Comparison of ENCODE assay signal across 1 cellular context in the genomic region with DNA sequence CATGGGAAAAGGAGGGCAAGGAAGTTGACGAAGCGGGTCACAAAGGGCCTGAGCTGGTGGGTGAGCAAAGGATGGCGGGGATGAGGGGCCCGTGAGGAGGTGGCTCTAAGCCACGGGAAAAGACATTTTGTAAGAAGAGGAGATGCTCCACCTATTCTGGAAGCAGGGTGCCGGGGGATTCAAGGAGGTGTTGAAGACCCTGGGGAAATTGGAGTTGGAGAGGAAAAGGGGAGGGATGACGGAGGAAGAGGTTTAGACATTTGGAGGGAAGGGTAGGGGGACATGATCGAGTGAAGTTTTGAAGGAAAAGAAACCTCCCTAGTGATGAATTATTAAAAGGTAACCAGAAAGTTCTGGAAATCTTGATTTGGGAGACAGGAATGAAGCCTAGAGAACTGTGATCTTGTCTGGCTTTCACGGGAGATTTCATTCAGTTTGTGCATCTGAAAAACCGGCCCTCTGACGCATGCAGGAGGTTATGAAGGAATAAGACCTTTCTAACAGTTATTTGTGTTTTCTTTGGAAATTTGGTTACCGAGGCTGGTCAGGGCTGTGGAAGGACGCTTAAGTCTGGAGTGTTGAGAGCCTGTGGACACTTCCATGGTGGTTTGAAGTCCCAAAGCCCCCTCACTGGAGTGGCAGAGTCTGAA.
TF ChIP-seq lines count a peak whose summit lies in the region.

No MANE protein-coding gene starts in this region.

TF ChIP-seq in HepG2, 621 proteins besides CTCF, POLR2A, EP300 and RAD21:
- 0 out of 2 replicates have a peak, but pooled peaks have one; percentile 5 for TF ChIP-seq KDM2A (CRISPR knock-in tag; IDR thresholded peaks at IDR 0.05; ENCODE audit: borderline replicate concordance, low read depth)
- TF ChIP-seq PCBP2 (optimal IDR thresholded peaks at IDR 0.05; ENCODE audit: low read depth, low read length, poor library complexity, severe bottlenecking) = peak; percentile 25
- TF ChIP-seq MATR3 (CRISPR knock-in tag; IDR thresholded peaks at IDR 0.05) = no peak
- TF ChIP-seq, protein P1, sequence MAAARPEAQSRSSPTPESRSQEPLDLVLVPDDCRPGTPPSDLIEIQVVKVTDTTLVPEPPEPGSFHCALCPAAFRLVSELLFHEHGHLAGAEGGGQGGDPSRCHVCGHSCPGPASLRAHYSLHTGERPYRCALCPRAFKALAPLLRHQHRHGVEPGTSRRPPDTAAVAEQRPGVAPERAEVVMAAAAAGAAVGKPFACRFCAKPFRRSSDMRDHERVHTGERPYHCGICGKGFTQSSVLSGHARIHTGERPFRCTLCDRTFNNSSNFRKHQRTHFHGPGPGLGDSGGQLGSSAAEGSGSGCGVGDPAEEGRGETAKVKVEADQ (CRISPR knock-in tag; IDR thresholded peaks at IDR 0.05; ENCODE audit: borderline replicate concordance) = 0 out of 2 replicates have a peak, but pooled peaks have one; percentile 2
- TF ChIP-seq ZNF747 (CRISPR knock-in tag; IDR thresholded peaks at IDR 0.05; ENCODE audit: borderline replicate concordance) = peak; percentile 11; the same call in 1 of the 2 replicates
- TF ChIP-seq GABPB1 (CRISPR knock-in tag; IDR thresholded peaks at IDR 0.05) = 0 out of 2 replicates have a peak, but pooled peaks have one; percentile 1
- TF ChIP-seq HMG20B (CRISPR knock-in tag; conservative IDR thresholded peaks at IDR 0.05) = no peak
- TF ChIP-seq, protein P2, sequence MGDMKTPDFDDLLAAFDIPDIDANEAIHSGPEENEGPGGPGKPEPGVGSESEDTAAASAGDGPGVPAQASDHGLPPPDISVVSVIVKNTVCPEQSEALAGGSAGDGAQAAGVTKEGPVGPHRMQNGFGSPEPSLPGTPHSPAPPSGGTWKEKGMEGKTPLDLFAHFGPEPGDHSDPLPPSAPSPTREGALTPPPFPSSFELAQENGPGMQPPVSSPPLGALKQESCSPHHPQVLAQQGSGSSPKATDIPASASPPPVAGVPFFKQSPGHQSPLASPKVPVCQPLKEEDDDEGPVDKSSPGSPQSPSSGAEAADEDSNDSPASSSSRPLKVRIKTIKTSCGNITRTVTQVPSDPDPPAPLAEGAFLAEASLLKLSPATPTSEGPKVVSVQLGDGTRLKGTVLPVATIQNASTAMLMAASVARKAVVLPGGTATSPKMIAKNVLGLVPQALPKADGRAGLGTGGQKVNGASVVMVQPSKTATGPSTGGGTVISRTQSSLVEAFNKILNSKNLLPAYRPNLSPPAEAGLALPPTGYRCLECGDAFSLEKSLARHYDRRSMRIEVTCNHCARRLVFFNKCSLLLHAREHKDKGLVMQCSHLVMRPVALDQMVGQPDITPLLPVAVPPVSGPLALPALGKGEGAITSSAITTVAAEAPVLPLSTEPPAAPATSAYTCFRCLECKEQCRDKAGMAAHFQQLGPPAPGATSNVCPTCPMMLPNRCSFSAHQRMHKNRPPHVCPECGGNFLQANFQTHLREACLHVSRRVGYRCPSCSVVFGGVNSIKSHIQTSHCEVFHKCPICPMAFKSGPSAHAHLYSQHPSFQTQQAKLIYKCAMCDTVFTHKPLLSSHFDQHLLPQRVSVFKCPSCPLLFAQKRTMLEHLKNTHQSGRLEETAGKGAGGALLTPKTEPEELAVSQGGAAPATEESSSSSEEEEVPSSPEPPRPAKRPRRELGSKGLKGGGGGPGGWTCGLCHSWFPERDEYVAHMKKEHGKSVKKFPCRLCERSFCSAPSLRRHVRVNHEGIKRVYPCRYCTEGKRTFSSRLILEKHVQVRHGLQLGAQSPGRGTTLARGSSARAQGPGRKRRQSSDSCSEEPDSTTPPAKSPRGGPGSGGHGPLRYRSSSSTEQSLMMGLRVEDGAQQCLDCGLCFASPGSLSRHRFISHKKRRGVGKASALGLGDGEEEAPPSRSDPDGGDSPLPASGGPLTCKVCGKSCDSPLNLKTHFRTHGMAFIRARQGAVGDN (CRISPR knock-in tag; IDR thresholded peaks at IDR 0.05) = 0 out of 2 replicates have a peak, but pooled peaks have one; percentile 25
- TF ChIP-seq IRF2 (CRISPR knock-in tag; IDR thresholded peaks at IDR 0.05) = 0 out of 2 replicates have a peak, but pooled peaks have one; percentile 6
- TF ChIP-seq, protein P3, sequence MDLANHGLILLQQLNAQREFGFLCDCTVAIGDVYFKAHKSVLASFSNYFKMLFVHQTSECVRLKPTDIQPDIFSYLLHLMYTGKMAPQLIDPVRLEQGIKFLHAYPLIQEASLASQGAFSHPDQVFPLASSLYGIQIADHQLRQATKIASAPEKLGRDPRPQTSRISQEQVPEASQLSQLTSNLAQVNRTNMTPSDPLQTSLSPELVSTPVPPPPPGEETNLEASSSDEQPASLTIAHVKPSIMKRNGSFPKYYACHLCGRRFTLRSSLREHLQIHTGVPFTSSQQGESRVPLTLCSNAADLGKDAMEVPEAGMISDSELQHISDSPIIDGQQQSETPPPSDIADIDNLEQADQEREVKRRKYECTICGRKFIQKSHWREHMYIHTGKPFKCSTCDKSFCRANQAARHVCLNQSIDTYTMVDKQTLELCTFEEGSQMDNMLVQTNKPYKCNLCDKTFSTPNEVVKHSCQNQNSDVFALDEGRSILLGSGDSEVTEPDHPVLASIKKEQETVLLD (CRISPR knock-in tag; IDR thresholded peaks at IDR 0.05; ENCODE audit: low read depth) = peak; percentile 32
- TF ChIP-seq, protein P4, sequence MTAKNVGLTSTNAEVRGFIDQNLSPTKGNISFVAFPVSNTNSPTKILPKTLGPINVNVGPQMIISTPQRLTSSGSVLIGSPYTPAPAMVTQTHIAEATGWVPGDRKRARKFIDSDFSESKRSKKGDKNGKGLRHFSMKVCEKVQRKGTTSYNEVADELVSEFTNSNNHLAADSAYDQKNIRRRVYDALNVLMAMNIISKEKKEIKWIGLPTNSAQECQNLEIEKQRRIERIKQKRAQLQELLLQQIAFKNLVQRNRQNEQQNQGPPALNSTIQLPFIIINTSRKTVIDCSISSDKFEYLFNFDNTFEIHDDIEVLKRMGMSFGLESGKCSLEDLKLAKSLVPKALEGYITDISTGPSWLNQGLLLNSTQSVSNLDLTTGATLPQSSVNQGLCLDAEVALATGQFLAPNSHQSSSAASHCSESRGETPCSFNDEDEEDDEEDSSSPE (CRISPR knock-in tag; IDR thresholded peaks at IDR 0.05) = 0 out of 2 replicates have a peak, but pooled peaks have one; percentile 3
- TF ChIP-seq, protein P5, sequence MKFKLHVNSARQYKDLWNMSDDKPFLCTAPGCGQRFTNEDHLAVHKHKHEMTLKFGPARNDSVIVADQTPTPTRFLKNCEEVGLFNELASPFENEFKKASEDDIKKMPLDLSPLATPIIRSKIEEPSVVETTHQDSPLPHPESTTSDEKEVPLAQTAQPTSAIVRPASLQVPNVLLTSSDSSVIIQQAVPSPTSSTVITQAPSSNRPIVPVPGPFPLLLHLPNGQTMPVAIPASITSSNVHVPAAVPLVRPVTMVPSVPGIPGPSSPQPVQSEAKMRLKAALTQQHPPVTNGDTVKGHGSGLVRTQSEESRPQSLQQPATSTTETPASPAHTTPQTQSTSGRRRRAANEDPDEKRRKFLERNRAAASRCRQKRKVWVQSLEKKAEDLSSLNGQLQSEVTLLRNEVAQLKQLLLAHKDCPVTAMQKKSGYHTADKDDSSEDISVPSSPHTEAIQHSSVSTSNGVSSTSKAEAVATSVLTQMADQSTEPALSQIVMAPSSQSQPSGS (CRISPR knock-in tag; IDR thresholded peaks at IDR 0.05) = 0 out of 2 replicates have a peak, but pooled peaks have one; percentile 7
- TF ChIP-seq ZFP41 (CRISPR knock-in tag; IDR thresholded peaks at IDR 0.05; ENCODE audit: borderline replicate concordance) = no peak
